ENCODE assay signal across 29 cellular contexts in the genomic region with DNA sequence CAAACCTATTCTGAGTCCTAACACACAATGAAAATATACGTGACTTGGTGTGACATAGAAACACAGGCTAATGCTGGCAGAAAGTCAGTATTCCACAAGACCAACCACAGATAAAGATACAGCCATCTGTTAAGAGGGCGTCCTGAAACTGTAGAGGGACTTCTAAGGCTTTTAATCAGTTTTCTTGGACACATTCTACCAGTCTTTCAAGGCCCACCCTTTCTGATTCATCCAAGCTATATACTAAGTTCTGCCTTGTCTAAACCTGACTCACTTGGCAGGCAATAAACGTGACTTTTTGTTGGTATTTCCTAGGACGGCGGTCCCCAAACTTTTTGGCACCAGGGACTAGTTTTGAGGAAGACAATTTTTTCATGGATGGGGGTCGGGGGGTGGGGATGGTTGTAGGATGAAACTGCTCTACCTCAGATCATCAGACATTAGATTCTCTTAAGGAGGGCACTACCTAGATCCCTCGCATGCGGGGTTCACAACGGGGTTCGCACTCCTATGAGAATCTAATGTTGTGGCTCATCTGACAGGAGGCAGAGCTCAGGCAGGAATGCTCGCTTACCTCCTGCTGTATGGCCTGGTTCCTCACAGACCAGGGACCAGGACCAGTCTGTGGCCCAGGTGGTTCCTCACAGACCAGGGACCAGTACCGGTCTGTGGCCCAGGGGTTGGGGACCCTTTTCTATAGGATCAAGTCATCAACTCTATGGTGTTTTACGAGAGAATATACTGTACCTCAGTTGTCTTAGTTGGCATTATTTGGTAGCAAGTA.
DNase-seq lines count a peak whose midpoint lies in the region; ATAC-seq, FAIRE-seq and TF ChIP-seq lines count a peak whose summit lies in the region.
"Had no signal": no experiment of that assay in that cellular context is flagged by ENCODE, and none has a peak within 500 bp of the region (broad histone marks: within the 10 kb centered on the region; RNA-seq: fewer than 3 reads in every experiment).

No MANE protein-coding gene starts in this region.

- H3K36me3 Mint-ChIP-seq in CD4-positive, alpha-beta T cell (ENCODE audit: low read depth), result peaks cover 46% of the 10 kb centered on the region

- H3K4me1 Mint-ChIP-seq in CD4-positive, alpha-beta T cell (ENCODE audit: low read depth), result peaks cover 14% of the 10 kb centered on the region
- H3K4me1 Mint-ChIP-seq: brain had no signal

- no peaks in the 10 kb centered on the region for H3K9me2 ChIP-seq in PC-3 (replicated peaks; ENCODE audit: low read length)

- no peak overlapping the region for H3K27ac Mint-ChIP-seq in CD4-positive, alpha-beta T cell
- H3K27ac Mint-ChIP-seq: activated CD8-positive, alpha-beta memory T cell treated with anti-CD3 and anti-CD28 coated beads, Interleukin-2, amount 10 ng/mL, durations not matched to agents 7 days and 5 days had no signal

- H3K36me3 ChIP-seq in PC-3 (ENCODE audit: low read depth, low read length) (peaks cover 32% of the 10 kb centered on the region), bronchial epithelial cell (ENCODE audit: control insufficient read depth, insufficient read depth, low read length) (no peaks in the 10 kb centered on the region), keratinocyte (ENCODE audit: control insufficient read depth in 2 of 2, extremely low read depth in 1 of 2, insufficient read depth in 2 of 2, low read length in 2 of 2) (peaks cover 1 to 3% of the 10 kb centered on the region in 2 experiments)
- H3K36me3 ChIP-seq: BE2C, prostate gland had no signal

- H3K4me2 ChIP-seq in PC-3 (ENCODE audit: low read length) (no peak overlapping the region), keratinocyte (ENCODE audit: control insufficient read depth, extremely low read depth, insufficient read depth, low read depth, low read length) (peak overlapping the region; percentile 8)
- H3K4me2 ChIP-seq: KMS-11 had no signal

- intact Hi-C loops in PC-3 (cut with micrococcal nuclease), result no loop called here
- intact Hi-C loops in CD4-positive, alpha-beta T cell (cut with DNase I, micrococcal nuclease), result no loop called here

- no peaks in the 10 kb centered on the region for H3K9me3 Mint-ChIP-seq in CD4-positive, alpha-beta T cell
- H3K9me3 Mint-ChIP-seq: brain had no signal

- H3K9ac ChIP-seq in PC-3 (ENCODE audit: low read length) (no peak overlapping the region), keratinocyte (ENCODE audit: control insufficient read depth, extremely low read depth, insufficient read depth, low read length) (no peak overlapping the region)
- H3K9ac ChIP-seq: KMS-11 had no signal

- dilution Hi-C loops in keratinocyte (cut with MboI; ENCODE audit: extremely low pct_ligation_motif_present, low sequenced_read_pairs), result no loop called here

- POLR2A ChIA-PET in PC-3 (lab: Charles Lee; ENCODE audit: unreplicated experiment), result no interaction called here
- POLR2A ChIA-PET in CD4-positive, alpha-beta T cell (lab: Charles Lee), result no interaction called here

- TF ChIP-seq CTCF in PC-3 (conservative IDR thresholded peaks at IDR 0.05; ENCODE audit: low read depth, low read length) (no peak), bronchial epithelial cell (IDR thresholded peaks at IDR 0.05; ENCODE audit: insufficient read depth, low read length, severe bottlenecking) (no peak), keratinocyte (optimal IDR thresholded peaks at IDR 0.05 in 1 of 3, IDR thresholded peaks at IDR 0.05 in 1 of 3, conservative IDR thresholded peaks at IDR 0.05 in 1 of 3; ENCODE audit: extremely low read depth in 1 of 3, insufficient read depth in 2 of 3, low read length in 3 of 3) (no peak)
- TF ChIP-seq CTCF in CD4-positive, alpha-beta T cell (IDR thresholded peaks at IDR 0.05), result no peak

- BruUV-seq in PC-3 (replicated peaks; lab: Mats Ljungman, UMichigan), result no TSS peak

- H3K4me1 ChIP-seq in PC-3 (ENCODE audit: insufficient read depth, low read length), result no peaks in the 10 kb centered on the region
- H3K4me1 ChIP-seq in keratinocyte (ENCODE audit: control insufficient read depth, extremely low read depth, insufficient read depth, low read length), result peaks cover 7% of the 10 kb centered on the region
- H3K4me1 ChIP-seq: BE2C, gastrocnemius medialis, prostate gland, testis had no signal

- H4K20me1 ChIP-seq in PC-3 (ENCODE audit: low read length) (no peaks in the 10 kb centered on the region), keratinocyte (ENCODE audit: control insufficient read depth, extremely low read depth, insufficient read depth, low read length) (no peaks in the 10 kb centered on the region)

- H3K4me3 Mint-ChIP-seq in CD4-positive, alpha-beta T cell, result no peak overlapping the region
- H3K4me3 Mint-ChIP-seq: activated CD8-positive, alpha-beta memory T cell treated with anti-CD3 and anti-CD28 coated beads, Interleukin-2, amount 10 ng/mL, durations not matched to agents 7 days and 5 days; brain had no signal

- no peak for DNase-seq in GM12892 (ENCODE audit: insufficient read length)
- peak; percentile 31 for DNase-seq in PC-3
- peak; percentile 29 for DNase-seq in bronchial epithelial cell (ENCODE audit: low read depth)
- DNase-seq in keratinocyte (ENCODE audit: low read depth, low spot score), result no peak
- no peak for DNase-seq in kidney tubule cell (ENCODE audit: low spot score)
- no peak for DNase-seq in CD4-positive, alpha-beta T cell
- DNase-seq in T-helper 9 cell, result no peak
- DNase-seq: ACHN; activated CD4-positive, alpha-beta T cell treated with anti-CD3 and anti-CD28 coated beads, Interleukin-2, amount 50 U/mL, for 1 hour; activated CD8-positive, alpha-beta memory T cell treated with anti-CD3 and anti-CD28 coated beads, Interleukin-2, amount 10 ng/mL, durations not matched to agents 7 days and 5 days; activated T-cell treated with anti-CD3 and anti-CD28 coated beads, Interleukin-2, amount 50 U/mL, for 48 hours; BE2C; DMS53; gastrocnemius medialis; GDM1; mesendoderm; NCI-H1436; NCI-H2081 treated with DMSO at 0.1 percent for 48 hours; NCI-H345; NCI-H748 treated with DMSO at 0.1 percent for 48 hours; stimulated activated naive CD4-positive, alpha-beta T cell treated with Interleukin-2 at 50 U/mL for 16 hours; T-helper 2 cell; testis had no signal

- H3F3A ChIP-seq in PC-3 (ENCODE audit: low read length, unreplicated experiment), result no peaks in the 10 kb centered on the region

- H3K9me1 ChIP-seq in keratinocyte (ENCODE audit: control insufficient read depth, extremely low read depth, insufficient read depth, low read length), result no peaks in the 10 kb centered on the region

- ATAC-seq in PC-3 (peak; percentile 43; the same call in 1 of the 2 replicates), HG02973 (IDR thresholded peaks at IDR 0.05; ENCODE audit: unreplicated experiment) (no peak)
- no peak for ATAC-seq in CD4-positive, alpha-beta T cell (ENCODE audit: poor library complexity)
- ATAC-seq: activated CD8-positive, alpha-beta memory T cell treated with anti-CD3 and anti-CD28 coated beads, Interleukin-2, amount 10 ng/mL, durations not matched to agents 7 days and 5 days; gastrocnemius medialis; SK-N-SH treated with all-trans-retinoic acid at 6 μM for 48 hours had no signal

- no peak overlapping the region for H3K27ac ChIP-seq in PC-3 (ENCODE audit: low read length)
- no peak overlapping the region for H3K27ac ChIP-seq in keratinocyte (ENCODE audit: control insufficient read depth, insufficient read depth, low read length)
- H3K27ac ChIP-seq in CD4-positive, alpha-beta T cell (ENCODE audit: low read depth, low read length), result no peak overlapping the region
- H3K27ac ChIP-seq: gastrocnemius medialis, KMS-11, prostate gland, testis had no signal

- H3K9me3 ChIP-seq in PC-3 (ENCODE audit: low read length), result no peaks in the 10 kb centered on the region
- H3K9me3 ChIP-seq in keratinocyte (ENCODE audit: control insufficient read depth, low read depth, low read length), result no peaks in the 10 kb centered on the region
- H3K9me3 ChIP-seq in CD4-positive, alpha-beta T cell (ENCODE audit: control insufficient read depth, low read length), result no peaks in the 10 kb centered on the region
- H3K9me3 ChIP-seq: BE2C, gastrocnemius medialis, prostate gland, testis had no signal

- no peaks in the 10 kb centered on the region for H3K27me3 Mint-ChIP-seq in CD4-positive, alpha-beta T cell
- H3K27me3 Mint-ChIP-seq: activated CD8-positive, alpha-beta memory T cell treated with anti-CD3 and anti-CD28 coated beads, Interleukin-2, amount 10 ng/mL, durations not matched to agents 7 days and 5 days; brain had no signal

- H3K79me2 ChIP-seq in PC-3 (ENCODE audit: low read length) (no peaks in the 10 kb centered on the region), keratinocyte (ENCODE audit: control insufficient read depth, insufficient read depth, low read length) (no peaks in the 10 kb centered on the region)

- H3K4me3 ChIP-seq in PC-3 (ENCODE audit: low read length) (no peak overlapping the region), bronchial epithelial cell (ENCODE audit: low read depth, low read length) (no peak overlapping the region), keratinocyte (ENCODE audit: control insufficient read depth in 2 of 3, extremely low read depth in 1 of 3, insufficient read depth in 2 of 3, low read depth in 1 of 3, low read length in 3 of 3) (no peak overlapping the region)
- H3K4me3 ChIP-seq: gastrocnemius medialis, prostate gland, testis had no signal

- no peaks in the 10 kb centered on the region for H3K27me3 ChIP-seq in PC-3 (ENCODE audit: low read length)
- H3K27me3 ChIP-seq in bronchial epithelial cell (ENCODE audit: control insufficient read depth, insufficient read depth, low read length), result no peaks in the 10 kb centered on the region
- no peaks in the 10 kb centered on the region for H3K27me3 ChIP-seq in keratinocyte (ENCODE audit: control insufficient read depth, extremely low read depth, insufficient read depth, low read length)
- no peaks in the 10 kb centered on the region for H3K27me3 ChIP-seq in CD4-positive, alpha-beta T cell (ENCODE audit: control insufficient read depth, insufficient read depth, low read length)
- H3K27me3 ChIP-seq: BE2C, gastrocnemius medialis, testis had no signal

- TF ChIP-seq POLR2A in GM12892 (IDR thresholded peaks at IDR 0.05; ENCODE audit: low read depth, low read length), result 0 out of 2 replicates have a peak, but pooled peaks have one; percentile 17

- H2AFZ ChIP-seq in PC-3 (ENCODE audit: low read length) (no peak overlapping the region), keratinocyte (ENCODE audit: control insufficient read depth, low read length) (no peak overlapping the region)

- CTCF ChIA-PET in PC-3 (lab: Charles Lee), result no interaction called here
- CTCF ChIA-PET in CD4-positive, alpha-beta T cell (lab: Charles Lee), result no interaction called here

- FAIRE-seq in GM12892 (lab: Jason Lieb, UNC), result no peak
- FAIRE-seq in bronchial epithelial cell (lab: Jason Lieb, UNC), result peak; percentile 66
- no peak for FAIRE-seq in keratinocyte (lab: Jason Lieb, UNC)
- FAIRE-seq: GM18507 had no signal

Comparison
In these comparisons a context has a peak if more than half of its experiments do, and no peak if none do; other contexts are left out.
1. DNase-seq: peak in PC-3 (single experiment) and bronchial epithelial cell (single experiment); none in GM12892 (single experiment), keratinocyte (single experiment), kidney tubule cell (single experiment), CD4-positive, alpha-beta T cell (0 of 10) and T-helper 9 cell (single experiment).